In the genomic region with DNA sequence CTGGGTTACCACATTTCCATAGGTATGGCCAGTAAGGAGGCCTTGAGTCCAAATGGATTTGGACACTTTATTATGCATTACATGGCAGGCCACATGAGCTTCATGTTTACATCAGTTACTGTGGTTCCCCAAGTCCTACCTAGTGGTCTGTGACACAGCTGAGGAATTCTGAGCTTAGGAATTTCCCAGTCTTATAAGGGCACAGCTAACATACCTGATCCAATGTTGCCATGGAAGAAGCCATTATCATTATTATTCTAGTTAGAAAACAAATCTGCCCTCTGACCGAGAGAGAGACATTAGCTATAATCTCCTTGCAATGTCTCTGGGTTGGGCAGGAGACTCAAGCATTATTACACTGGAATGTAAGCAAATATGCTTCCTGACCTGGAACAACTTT, we compare ENCODE assay signal across 17 cellular contexts.
"Had no signal": no experiment of that assay in that cellular context is flagged by ENCODE, and none has a peak within 500 bp of the region (broad histone marks: within the 10 kb centered on the region; RNA-seq: fewer than 3 reads in every experiment).

No MANE protein-coding gene starts in this region.

- DNase-seq: IMR-90, Karpas-422, KG1, MG63, NCI-H1092, NCI-H1105 treated with DMSO at 0.1 percent for 48 hours, NCI-H1436, NCI-H187, NCI-H2029 treated with DMSO at 0.1 percent for 48 hours, NCI-H2171 treated with DMSO at 0.1 percent for 48 hours, NCI-H345, NCI-H446 treated with DMSO at 0.1 percent for 48 hours, NCI-H510A treated with DMSO at 0.1 percent for 48 hours, SHP77, SK-N-SH had no signal

- H3K4me2 ChIP-seq: SK-N-SH had no signal

- H3K9me2 ChIP-seq: SK-N-SH had no signal

- H3K36me3 ChIP-seq: MG63 had no signal

- H3K27ac ChIP-seq: RWPE1 had no signal

- H3K4me3 ChIP-seq: MG63 had no signal

- H3K27me3 ChIP-seq: MG63 had no signal

- H3K9me3 ChIP-seq: MG63, SK-N-SH had no signal

- ATAC-seq: HepG2 had no signal
